ENCODE assay signal across 29 cellular contexts in genomic region chr2:167471332-167471731, GRCh38.
A peak's percentile ranks its signal among the peaks of the same experiment; 100 is the strongest.
DNase-seq lines count a peak whose midpoint lies in the region; ATAC-seq and TF ChIP-seq lines count a peak whose summit lies in the region.
"Had no signal": no experiment of that assay in that cellular context is flagged by ENCODE, and none has a peak within 500 bp of the region (broad histone marks: within the 10 kb centered on the region; RNA-seq: fewer than 3 reads in every experiment).

No MANE protein-coding gene starts in this region.

- H3K9me3 ChIP-seq in ascending aorta, result no peaks in the 10 kb centered on the region
- no peaks in the 10 kb centered on the region for H3K9me3 ChIP-seq in gastrocnemius medialis
- H3K9me3 ChIP-seq: Caco-2 had no signal

- DNase-seq in G401 (ENCODE audit: low spot score) (peak; percentile 25), ascending aorta (ENCODE audit: low spot score in 2 of 2) (no peak), left cardiac atrium (no peak), NCI-H69 (lab: John Stamatoyannopoulos, UW) (no peak), gastrocnemius medialis (no peak)
- DNase-seq: activated CD4-positive, alpha-beta T cell treated with anti-CD3 and anti-CD28 coated beads, Interleukin-2, amount 50 U/mL, for 48 hours; activated CD4-positive, CD25-positive, alpha-beta regulatory T cell treated with anti-CD3 and anti-CD28 coated beads, Interleukin-2, amount 50 U/mL, for 72 hours; activated CD8-positive, alpha-beta memory T cell treated with anti-CD3 and anti-CD28 coated beads, Interleukin-2, amount 50 U/mL, for 4 hours; activated naive CD4-positive, alpha-beta T cell; activated naive CD8-positive, alpha-beta T cell treated with anti-CD3 and anti-CD28 coated beads, Interleukin-2, amount 50 U/mL, for 24 hours; C1 segment of cervical spinal cord; Caco-2; caudate nucleus; DMS53; effector CD8-positive, alpha-beta T cell; HCEC 1CT; NCI-H146; NCI-H2107; NCI-H748 treated with DMSO at 0.1 percent for 48 hours; retina; SIG-M5 had no signal

- H3K27ac ChIP-seq in ascending aorta (no peak overlapping the region), gastrocnemius medialis (no peak overlapping the region)
- H3K27ac ChIP-seq: 22Rv1, coronary artery had no signal

- H3K4me3 ChIP-seq in ascending aorta, result no peak overlapping the region
- H3K4me3 ChIP-seq in gastrocnemius medialis, result no peak overlapping the region
- H3K4me3 ChIP-seq: coronary artery, smooth muscle cell had no signal

- H3K36me3 ChIP-seq in ascending aorta, result no peaks in the 10 kb centered on the region
- H3K36me3 ChIP-seq in gastrocnemius medialis, result no peaks in the 10 kb centered on the region

- H3K4me1 ChIP-seq in ascending aorta (no peaks in the 10 kb centered on the region), gastrocnemius medialis (no peaks in the 10 kb centered on the region)
- H3K4me1 ChIP-seq: Caco-2 had no signal

- ATAC-seq in GM18907 (IDR thresholded peaks at IDR 0.05; ENCODE audit: unreplicated experiment) (peak; percentile 45), GM21515 (IDR thresholded peaks at IDR 0.05; ENCODE audit: unreplicated experiment) (peak; percentile 55), HG03354 (IDR thresholded peaks at IDR 0.05; ENCODE audit: poor library complexity, severe bottlenecking, unreplicated experiment) (peak; percentile 47), left cardiac atrium (no peak), gastrocnemius medialis (no peak)
- ATAC-seq: activated naive CD8-positive, alpha-beta T cell treated with anti-CD3 and anti-CD28 coated beads, Interleukin-2, amount 50 U/mL, for 24 hours; HepG2; left lobe of liver had no signal

- no peak for TF ChIP-seq CTCF in ascending aorta (IDR thresholded peaks at IDR 0.05)
- TF ChIP-seq CTCF in gastrocnemius medialis (IDR thresholded peaks at IDR 0.05 in 4 of 5, conservative IDR thresholded peaks at IDR 0.05 in 1 of 5), result no peak

- no peaks in the 10 kb centered on the region for H3K27me3 ChIP-seq in ascending aorta
- no peaks in the 10 kb centered on the region for H3K27me3 ChIP-seq in gastrocnemius medialis

- TF ChIP-seq POLR2A in gastrocnemius medialis (IDR thresholded peaks at IDR 0.05), result no peak

- in situ Hi-C loops in G401 (cut with HindIII; ENCODE audit: low sequenced_read_pairs) (no loop called here), gastrocnemius medialis (cut with MboI; ENCODE audit: low sequenced_read_pairs in 4 of 4) (no loop called here)

- intact Hi-C loops in ascending aorta (cut with DNase I), result no loop called here
- intact Hi-C loops in left cardiac atrium (cut with DNase I), result no loop called here
- intact Hi-C loops in gastrocnemius medialis (cut with DNase I; ENCODE audit: low total_unique reads), result no loop called here

Comparison
In these comparisons a context has a peak if more than half of its experiments do, and no peak if none do; other contexts are left out.
1. ATAC-seq: peak in GM18907 (single experiment), GM21515 (single experiment) and HG03354 (single experiment); none in left cardiac atrium (0 of 2) and gastrocnemius medialis (0 of 2).